2 cellular contexts compared by ENCODE assay signal in genomic region chr9:87713990-87714335, GRCh38.
TF ChIP-seq lines count a peak whose summit lies in the region.

No MANE protein-coding gene starts in this region.

TF ChIP-seq in liver, 16 proteins besides CTCF, POLR2A, EP300 and RAD21 (continued from another document):
- TF ChIP-seq ZBTB33 (IDR thresholded peaks at IDR 0.05) = no peak
- no peak for TF ChIP-seq JUND (IDR thresholded peaks at IDR 0.05)
- no peak for TF ChIP-seq SP1 (IDR thresholded peaks at IDR 0.05)
- TF ChIP-seq FOXA1 (IDR thresholded peaks at IDR 0.05) = no peak
- TF ChIP-seq ATF3 (IDR thresholded peaks at IDR 0.05) = no peak
- TF ChIP-seq REST (IDR thresholded peaks at IDR 0.05) = no peak
- no peak for TF ChIP-seq HNF4G (IDR thresholded peaks at IDR 0.05)

TF ChIP-seq in HepG2, 621 proteins besides CTCF, POLR2A, EP300 and RAD21 (continued from another document):
- no peak for TF ChIP-seq HOXD1 (CRISPR knock-in tag; IDR thresholded peaks at IDR 0.05)
- TF ChIP-seq ZNF644 (CRISPR knock-in tag; IDR thresholded peaks at IDR 0.05; ENCODE audit: low read depth) = no peak
